In the genomic region with DNA sequence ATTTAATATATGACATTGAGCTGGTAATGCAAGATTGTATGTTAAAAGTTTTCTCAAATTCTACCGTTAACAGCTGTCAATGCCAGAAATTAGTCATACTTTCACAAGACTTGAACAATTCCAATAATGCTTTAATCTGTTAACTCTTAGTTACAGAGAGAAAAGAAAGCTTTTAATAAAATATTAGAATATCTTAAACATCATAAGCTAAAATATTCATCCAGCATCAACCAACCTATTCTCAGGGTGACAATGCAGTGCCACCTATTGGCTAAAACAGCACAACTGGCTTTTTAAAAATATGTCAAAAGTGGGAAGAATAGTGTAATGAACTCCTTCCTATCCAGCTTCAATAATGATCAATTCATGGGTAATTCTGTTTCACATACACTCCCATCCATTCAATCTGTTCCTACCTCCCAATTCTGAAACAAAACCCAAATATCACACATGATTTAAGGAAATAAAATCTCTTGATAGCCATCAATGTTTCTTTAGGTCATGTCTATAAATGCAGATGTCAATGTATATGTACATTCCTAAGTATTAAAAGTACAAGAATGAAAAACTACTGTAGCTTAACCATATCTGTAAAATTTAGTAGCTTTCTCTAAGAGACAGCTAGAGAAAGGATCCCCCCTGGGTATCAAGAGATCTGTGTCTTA, we compare ENCODE assay signal across 7 cellular contexts.
A peak's percentile ranks its signal among the peaks of the same experiment; 100 is the strongest.
DNase-seq lines count a peak whose midpoint lies in the region; ATAC-seq and TF ChIP-seq lines count a peak whose summit lies in the region.

No MANE protein-coding gene starts in this region.

- DNase-seq in astrocyte of the hippocampus (ENCODE audit: low read depth, low spot score) (peak; percentile 21), lower lobe of right lung (no peak), T1000 (lab: John Stamatoyannopoulos, UW) (no peak), activated gamma-delta T cell (lab: John Stamatoyannopoulos, UW) (no peak)

- intact Hi-C loops in lower lobe of right lung (cut with DNase I) = no loop called here

- no peak overlapping the region for H3K27ac ChIP-seq in lower lobe of right lung

- H3K9me3 ChIP-seq in lower lobe of right lung = no peaks in the 10 kb centered on the region

- ATAC-seq in HG03432 (IDR thresholded peaks at IDR 0.05; ENCODE audit: unreplicated experiment) (peak; percentile 74), lower lobe of right lung (no peak), GM18873 (IDR thresholded peaks at IDR 0.05; ENCODE audit: low FRiP score, unreplicated experiment) (no peak)

- no peaks in the 10 kb centered on the region for H3K4me1 ChIP-seq in lower lobe of right lung

- H3K27me3 ChIP-seq in lower lobe of right lung (ENCODE audit: low read depth) = no peaks in the 10 kb centered on the region

- H3K4me3 ChIP-seq in lower lobe of right lung = no peak overlapping the region

- TF ChIP-seq CTCF in GM12874 (IDR thresholded peaks at IDR 0.05; ENCODE audit: insufficient read depth, low read depth, low read length) (peak; percentile 46; the same call in 1 of the 2 replicates), lower lobe of right lung (IDR thresholded peaks at IDR 0.05) (peak; percentile 56)

- peaks cover 20% of the 10 kb centered on the region for H3K36me3 ChIP-seq in lower lobe of right lung
